8 cellular contexts compared by ENCODE assay signal in the genomic region with DNA sequence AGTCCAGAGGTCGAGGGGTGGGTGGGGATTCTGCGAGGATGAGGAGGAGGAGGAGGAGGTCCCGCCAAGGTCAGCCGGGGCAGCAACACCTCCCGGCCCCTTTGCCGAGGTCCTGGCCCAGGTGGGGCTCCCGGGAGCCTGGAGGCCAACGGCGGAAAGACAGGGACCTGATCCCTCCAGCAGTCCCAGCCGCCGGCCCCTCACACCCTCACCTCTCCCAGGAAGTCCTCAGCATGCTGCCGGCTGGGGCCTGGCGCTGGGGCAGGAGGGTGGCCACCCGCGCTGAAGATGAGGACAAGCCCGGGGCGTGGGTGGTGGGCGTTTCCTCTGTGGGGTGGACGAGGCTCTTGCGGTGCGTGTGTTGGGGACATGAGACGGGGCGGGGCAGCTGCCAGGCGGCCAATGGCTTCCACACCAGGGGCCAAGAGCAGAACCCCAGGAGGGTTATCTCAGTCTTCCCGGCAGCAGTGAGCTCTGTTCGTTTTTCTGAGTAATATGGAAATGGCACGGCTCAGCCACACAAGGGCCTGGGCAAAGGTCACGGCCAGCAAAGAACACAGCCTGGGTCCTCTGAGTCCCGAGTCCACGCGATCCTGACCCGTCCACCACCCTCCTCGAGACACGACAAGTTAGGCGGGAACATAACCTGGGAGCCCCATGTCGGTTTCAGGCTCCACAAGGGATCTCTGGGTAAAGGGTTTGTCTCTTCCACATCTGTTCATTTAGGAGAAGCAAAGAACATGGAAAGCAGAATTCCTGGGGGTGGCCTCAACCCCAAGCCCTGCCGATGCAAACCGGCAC.
A peak's percentile ranks its signal among the peaks of the same experiment; 100 is the strongest.
DNase-seq lines count a peak whose midpoint lies in the region; ATAC-seq and TF ChIP-seq lines count a peak whose summit lies in the region.

No MANE protein-coding gene starts in this region.

- H3K9ac ChIP-seq in colonic mucosa (ENCODE audit: low read depth in 2 of 2, low read length in 2 of 2) (peak overlapping the region in 1 of 2 donors; percentile 56), rectal smooth muscle tissue (ENCODE audit: low read length) (no peak overlapping the region)

- peaks cover 7% of the 10 kb centered on the region for H3K4me1 ChIP-seq in RWPE2 (ENCODE audit: insufficient read depth, poor library complexity, severe bottlenecking)
- H3K4me1 ChIP-seq in colonic mucosa: no peaks in the 10 kb centered on the region
- H3K4me1 ChIP-seq in rectal smooth muscle tissue (ENCODE audit: control insufficient read depth, insufficient read depth, low read length): peaks cover 3% of the 10 kb centered on the region

- H3K27me3 ChIP-seq in RWPE2 (ENCODE audit: insufficient read depth, poor library complexity, severe bottlenecking): no peaks in the 10 kb centered on the region
- H3K27me3 ChIP-seq in colonic mucosa: no peaks in the 10 kb centered on the region
- H3K27me3 ChIP-seq in rectal smooth muscle tissue (ENCODE audit: control insufficient read depth, insufficient read depth, low read length): no peaks in the 10 kb centered on the region

- H3K27ac ChIP-seq in RWPE2 (ENCODE audit: poor library complexity, severe bottlenecking) (no peak overlapping the region), colonic mucosa (peak overlapping the region; percentile 40), rectal smooth muscle tissue (ENCODE audit: low read depth, low read length) (peak overlapping the region; percentile 40)

- peak; percentile 96 for DNase-seq in CD1c-positive myeloid dendritic cell (ENCODE audit: extremely low spot score)
- peak; percentile 67 for DNase-seq in RWPE2 (ENCODE audit: low spot score)
- no peak for DNase-seq in colonic mucosa
- DNase-seq in NCI-H2081 treated with DMSO at 0.1 percent for 48 hours (lab: John Stamatoyannopoulos, UW): no peak
- no peak for DNase-seq in SIG-M5 treated with dmso at 0.1 percent for 504 hours (lab: John Stamatoyannopoulos, UW; ENCODE audit: unreplicated experiment)
- no peak for DNase-seq in GDM1 (lab: John Stamatoyannopoulos, UW)

- H3K9me3 ChIP-seq in RWPE2 (ENCODE audit: severe bottlenecking) (no peaks in the 10 kb centered on the region), colonic mucosa (no peaks in the 10 kb centered on the region)

- no peak overlapping the region for H3K4me3 ChIP-seq in RWPE2 (ENCODE audit: severe bottlenecking)
- H3K4me3 ChIP-seq in colonic mucosa: no peak overlapping the region
- no peak overlapping the region for H3K4me3 ChIP-seq in rectal smooth muscle tissue (ENCODE audit: low read length)

- H3K36me3 ChIP-seq in RWPE2 (ENCODE audit: low read depth) (no peaks in the 10 kb centered on the region), colonic mucosa (no peaks in the 10 kb centered on the region), rectal smooth muscle tissue (ENCODE audit: control insufficient read depth, insufficient read depth, low read length) (no peaks in the 10 kb centered on the region)

- ATAC-seq in RWPE2 (ENCODE audit: low read depth) (no peak), GM21367 (IDR thresholded peaks at IDR 0.05; ENCODE audit: unreplicated experiment) (no peak)

- TF ChIP-seq CTCF in RWPE2 (IDR thresholded peaks at IDR 0.05; ENCODE audit: poor library complexity, severe bottlenecking): no peak
- TF ChIP-seq CTCF in colonic mucosa (IDR thresholded peaks at IDR 0.05): no peak

- intact Hi-C loops in colonic mucosa (cut with DNase I): no loop called here

Comparison
In these comparisons a context has a peak if more than half of its experiments do, and no peak if none do; other contexts are left out.
1. DNase-seq: peak in CD1c-positive myeloid dendritic cell (single experiment) and RWPE2 (single experiment); none in colonic mucosa (single experiment), NCI-H2081 treated with DMSO at 0.1 percent for 48 hours (single experiment), SIG-M5 treated with dmso at 0.1 percent for 504 hours (single experiment) and GDM1 (single experiment).